ENCODE assay signal across 19 cellular contexts in genomic region chr4:120691536-120691935, GRCh38.
"Had no signal": no experiment of that assay in that cellular context is flagged by ENCODE, and none has a peak within 500 bp of the region (broad histone marks: within the 10 kb centered on the region; RNA-seq: fewer than 3 reads in every experiment).

No MANE protein-coding gene starts in this region.

- H3K9ac ChIP-seq: neural progenitor cell had no signal

- H2AFZ ChIP-seq: neural progenitor cell had no signal

- H3K27me3 ChIP-seq: gastroesophageal sphincter, neural progenitor cell, ovary, tibial artery, upper lobe of left lung, uterus had no signal

- DNase-seq: endodermal cell; erythroblast; glutamatergic neuron; kidney; left cardiac atrium; left ventricle myocardium inferior; lower lobe of right lung; midbrain; nucleus accumbens; ovary; right cardiac atrium; stimulated activated CD4-positive, alpha-beta T cell treated with anti-CD3 and anti-CD28 coated beads, Interleukin-4, amount 100 ng/mL, for 24 hours; tibial artery; upper lobe of left lung; uterus had no signal

- ATAC-seq: gastroesophageal sphincter; left cardiac atrium; lower lobe of right lung; natural killer cell treated with Interleukin-12 subunit alpha and Interleukin-12 subunit beta and Interleukin-15 and Interleukin-18, amount 100 ng/mL, for 72 hours; right cardiac atrium; stimulated activated memory B cell treated with anti-CD40 and anti-IgM and Interleukin-4, amounts not matched to agents 10 μg/mL and 1 μg/mL and 100 μg/mL, for 72 hours had no signal

- H3K27ac ChIP-seq: gastroesophageal sphincter, left ventricle myocardium inferior, lower lobe of right lung, neural progenitor cell, ovary, tibial artery, upper lobe of left lung, uterus had no signal

- H3K9me3 ChIP-seq: gastroesophageal sphincter, left ventricle myocardium inferior, lower lobe of right lung, ovary, tibial artery, upper lobe of left lung, uterus had no signal

- H3K36me3 ChIP-seq: gastroesophageal sphincter, left ventricle myocardium inferior, lower lobe of right lung, neural progenitor cell, ovary, tibial artery, upper lobe of left lung, uterus had no signal

- H3K4me1 ChIP-seq: lower lobe of right lung, tibial artery, upper lobe of left lung, uterus had no signal

- H3K4me2 ChIP-seq: neural progenitor cell had no signal

- H3K4me3 ChIP-seq: gastroesophageal sphincter, left ventricle myocardium inferior, lower lobe of right lung, neural progenitor cell, ovary, tibial artery, upper lobe of left lung, uterus had no signal
